Comparison of ENCODE assay signal across 8 cellular contexts in genomic region chr4:47462799-47463234, GRCh38. TPM values are rescaled to one million over a fixed set of nuclear protein-coding genes. Genes with fewer than 3 reads are reported as not detected.
DNase-seq lines count a peak whose midpoint lies in the region; ATAC-seq and TF ChIP-seq lines count a peak whose summit lies in the region.

No MANE protein-coding gene starts in this region.

- peaks cover 42% of the 10 kb centered on the region for H3K4me1 ChIP-seq in OCI-LY3 (ENCODE audit: low read length)

- peak overlapping the region; percentile 93 for H3K9ac ChIP-seq in OCI-LY3 (ENCODE audit: low read length)

- peaks cover 6% of the 10 kb centered on the region for H3K36me3 Mint-ChIP-seq in effector memory CD8-positive, alpha-beta T cell (ENCODE audit: insufficient read depth)
- H3K36me3 Mint-ChIP-seq in natural killer cell treated with Interleukin-12 subunit alpha and Interleukin-12 subunit beta and Interleukin-15 and Interleukin-18, amount 100 ng/mL, for 72 hours, result peaks cover 5% of the 10 kb centered on the region

- peaks cover 18% of the 10 kb centered on the region for H3K79me2 ChIP-seq in OCI-LY3 (ENCODE audit: low read length)

- H3K27me3 ChIP-seq in OCI-LY3 (ENCODE audit: low read depth, low read length), result no peaks in the 10 kb centered on the region

- no peak for ATAC-seq in effector memory CD8-positive, alpha-beta T cell (replicated peaks)
- ATAC-seq in natural killer cell treated with Interleukin-12 subunit alpha and Interleukin-12 subunit beta and Interleukin-15 and Interleukin-18, amount 100 ng/mL, for 72 hours, result no peak

- POLR2A ChIA-PET in HEK293T (lab: Yijun Ruan, JAX), result interaction anchor here (0.7 to 1.5 kb wide), 6 partner anchors 8 to 70 kb away, joined by 3 to 16 read pairs (median 6); partner anchors contain the start of gene ATP10D

- H3K27me3 Mint-ChIP-seq in effector memory CD8-positive, alpha-beta T cell, result no peaks in the 10 kb centered on the region
- no peaks in the 10 kb centered on the region for H3K27me3 Mint-ChIP-seq in natural killer cell treated with Interleukin-12 subunit alpha and Interleukin-12 subunit beta and Interleukin-15 and Interleukin-18, amount 100 ng/mL, for 72 hours

- H3K4me1 Mint-ChIP-seq in effector memory CD8-positive, alpha-beta T cell (ENCODE audit: low read depth in 2 of 2), result peaks cover 25 to 48% of the 10 kb centered on the region in 2 donors
- H3K4me1 Mint-ChIP-seq in natural killer cell treated with Interleukin-12 subunit alpha and Interleukin-12 subunit beta and Interleukin-15 and Interleukin-18, amount 100 ng/mL, for 72 hours (ENCODE audit: low read depth in 2 of 2), result peaks cover 12 to 29% of the 10 kb centered on the region in 2 donors

- H3K4me3 ChIP-seq in GM12864 (ENCODE audit: low read depth, low read length) (peak overlapping the region; percentile 81), OCI-LY3 (ENCODE audit: low read length) (peak overlapping the region; percentile 97)

- H3K27ac Mint-ChIP-seq in effector memory CD8-positive, alpha-beta T cell, result peak overlapping the region; percentile 91 to 92
- H3K27ac Mint-ChIP-seq in natural killer cell treated with Interleukin-12 subunit alpha and Interleukin-12 subunit beta and Interleukin-15 and Interleukin-18, amount 100 ng/mL, for 72 hours, result peak overlapping the region; percentile 43 to 45

- H3K36me3 ChIP-seq in OCI-LY3 (replicated peaks; ENCODE audit: low read depth, low read length), result peaks cover 21% of the 10 kb centered on the region

- peak overlapping the region; percentile 95 for H3K27ac ChIP-seq in OCI-LY3 (ENCODE audit: low read length)

- no peaks in the 10 kb centered on the region for H3K9me3 Mint-ChIP-seq in effector memory CD8-positive, alpha-beta T cell
- H3K9me3 Mint-ChIP-seq in natural killer cell treated with Interleukin-12 subunit alpha and Interleukin-12 subunit beta and Interleukin-15 and Interleukin-18, amount 100 ng/mL, for 72 hours, result no peaks in the 10 kb centered on the region

- H3K9me3 ChIP-seq in OCI-LY3 (ENCODE audit: insufficient read depth, low read length), result no peaks in the 10 kb centered on the region

- no peaks in the 10 kb centered on the region for H4K20me1 ChIP-seq in OCI-LY3 (ENCODE audit: insufficient read depth, low read length)

- peak overlapping the region; percentile 87 to 90 for H3K4me3 Mint-ChIP-seq in effector memory CD8-positive, alpha-beta T cell
- H3K4me3 Mint-ChIP-seq in natural killer cell treated with Interleukin-12 subunit alpha and Interleukin-12 subunit beta and Interleukin-15 and Interleukin-18, amount 100 ng/mL, for 72 hours, result peak overlapping the region; percentile 85

- CTCF ChIA-PET in HEK293T (lab: Yijun Ruan, JAX), result interaction anchor here (1.2 kb wide), 1 partner anchor 105 kb away, joined by 3 read pairs; no protein-coding TSS in a partner anchor

- DNase-seq in GM12864 (ENCODE audit: low read depth) (no peak), HCEC 1CT (peak; percentile 10), NCI-H1092 treated with DMSO at 0.1 percent for 48 hours (lab: John Stamatoyannopoulos, UW) (no peak), HEK293T (ENCODE audit: extremely low spot score) (no peak), OCI-M2 (lab: John Stamatoyannopoulos, UW; ENCODE audit: unreplicated experiment) (no peak)
- no peak for DNase-seq in effector memory CD8-positive, alpha-beta T cell
- DNase-seq in natural killer cell treated with Interleukin-12 subunit alpha and Interleukin-12 subunit beta and Interleukin-15 and Interleukin-18, amount 100 ng/mL, for 72 hours (ENCODE audit: low spot score), result no peak

- H3K4me2 ChIP-seq in OCI-LY3 (ENCODE audit: low read length), result peak overlapping the region; percentile 90

- H2AFZ ChIP-seq in OCI-LY3 (ENCODE audit: low read depth, low read length), result peak overlapping the region; percentile 85

- TF ChIP-seq CTCF in GM12864 (IDR thresholded peaks at IDR 0.05; ENCODE audit: low read depth, low read length, missing control alignments), result no peak
- no peak for TF ChIP-seq CTCF in OCI-LY3 (IDR thresholded peaks at IDR 0.05; ENCODE audit: low read depth, low read length)

TF ChIP-seq in HEK293T, 16 proteins besides CTCF, POLR2A, EP300 and RAD21:
- no peak for TF ChIP-seq FOXA1 (IDR thresholded peaks at IDR 0.05)
- TF ChIP-seq FOXM1 (IDR thresholded peaks at IDR 0.05; ENCODE audit: borderline replicate concordance), result no peak
- no peak for TF ChIP-seq ELF4 (IDR thresholded peaks at IDR 0.05)
- no peak for TF ChIP-seq NFRKB (IDR thresholded peaks at IDR 0.05)
- no peak for TF ChIP-seq CTBP1 (IDR thresholded peaks at IDR 0.05; ENCODE audit: borderline replicate concordance)
- TF ChIP-seq ZNF384 (IDR thresholded peaks at IDR 0.05), result no peak
- no peak for TF ChIP-seq BHLHE40 (IDR thresholded peaks at IDR 0.05; ENCODE audit: borderline replicate concordance)
- no peak for TF ChIP-seq HDGF (IDR thresholded peaks at IDR 0.05; ENCODE audit: borderline replicate concordance)
- no peak for TF ChIP-seq LEF1 (IDR thresholded peaks at IDR 0.05; ENCODE audit: borderline replicate concordance)
- TF ChIP-seq L3MBTL2 (conservative IDR thresholded peaks at IDR 0.05), result no peak
- TF ChIP-seq ARNT (IDR thresholded peaks at IDR 0.05), result no peak
- no peak for TF ChIP-seq SUZ12 (IDR thresholded peaks at IDR 0.05)

RNA-seq across cellular contexts. Expression of gene COMMD8, which starts 0.7 kb away (rescaled TPM):
- 10 to 100 TPM; 13.7 to 23.3 TPM for total RNA-seq in natural killer cell treated with Interleukin-12 subunit alpha and Interleukin-12 subunit beta and Interleukin-15 and Interleukin-18, amount 100 ng/mL, for 72 hours

RNA-seq across cellular contexts. Expression of gene ATP10D, which starts 22.3 kb away (rescaled TPM):
- 10 to 100 TPM in 1 of 2 donors, 1 to 10 TPM in 1; 9.9 to 36.7 TPM for total RNA-seq in natural killer cell treated with Interleukin-12 subunit alpha and Interleukin-12 subunit beta and Interleukin-15 and Interleukin-18, amount 100 ng/mL, for 72 hours
